Comparison of ENCODE assay signal across 8 cellular contexts in genomic region chr14:100375273-100375962, GRCh38. TPM values are rescaled to one million over a fixed set of nuclear protein-coding genes. Genes with fewer than 3 reads are reported as not detected.
A peak's percentile ranks its signal among the peaks of the same experiment; 100 is the strongest.
DNase-seq lines count a peak whose midpoint lies in the region; ATAC-seq and TF ChIP-seq lines count a peak whose summit lies in the region.

No MANE protein-coding gene starts in this region.

- peak overlapping the region; percentile 81 to 93 for H3K9ac ChIP-seq in colonic mucosa (ENCODE audit: low read depth in 2 of 2, low read length in 2 of 2)

- H3K27me3 Mint-ChIP-seq in WTC11 (ENCODE audit: low read depth), result no peaks in the 10 kb centered on the region

- H3K4me3 Mint-ChIP-seq in WTC11, result peak overlapping the region; percentile 96

- TF ChIP-seq CTCF in WTC11 (IDR thresholded peaks at IDR 0.05) (no peak), colonic mucosa (IDR thresholded peaks at IDR 0.05) (no peak), right lobe of liver (IDR thresholded peaks at IDR 0.05) (no peak)

- no peak for TF ChIP-seq POLR2A in right lobe of liver (IDR thresholded peaks at IDR 0.05)

- 11% methylated on average over 8 of the region's 17 CpGs for WGBS in right lobe of liver (ENCODE audit: insufficient coverage, low coverage, low lambda C conversion rate, missing lambda C conversion rate)

- peak overlapping the region; percentile 90 for H3K27ac ChIP-seq in colonic mucosa
- peak overlapping the region; percentile 68 to 96 (median 71) for H3K27ac ChIP-seq in right lobe of liver

- H3K4me1 ChIP-seq in colonic mucosa (peaks cover 3% of the 10 kb centered on the region), right lobe of liver (peaks cover 0 to 18% (median 2%) of the 10 kb centered on the region in 4 donors)

- H3K27me3 ChIP-seq in colonic mucosa, result no peaks in the 10 kb centered on the region
- H3K27me3 ChIP-seq in right lobe of liver, result no peaks in the 10 kb centered on the region

- ATAC-seq in GM21723 (IDR thresholded peaks at IDR 0.05; ENCODE audit: unreplicated experiment) (peak; percentile 50), WTC11 (no peak), right lobe of liver (peak; percentile 39 to 63 (median 56))

- H3K36me3 ChIP-seq in colonic mucosa (no peaks in the 10 kb centered on the region), right lobe of liver (no peaks in the 10 kb centered on the region)

- POLR2A ChIA-PET in WTC11 (lab: Charles Lee), result interaction anchor here (0.8 to 1.0 kb wide), 2 partner anchors 11 to 151 kb away, joined by 3 read pairs; no protein-coding TSS in a partner anchor

- peaks cover 48% of the 10 kb centered on the region for H3K4me1 Mint-ChIP-seq in WTC11

- CTCF ChIA-PET in WTC11 (lab: Charles Lee), result interaction anchor here (0.7 to 0.9 kb wide), 2 partner anchors 8 to 71 kb away, joined by 3 to 4 read pairs; no protein-coding TSS in a partner anchor

- H3K9me3 Mint-ChIP-seq in WTC11, result no peaks in the 10 kb centered on the region

- peak overlapping the region; percentile 89 for H3K4me3 ChIP-seq in colonic mucosa
- peak overlapping the region; percentile 68 to 93 (median 81) for H3K4me3 ChIP-seq in right lobe of liver

- H3K36me3 Mint-ChIP-seq in WTC11, result peaks cover 4% of the 10 kb centered on the region; the same call in 1 of the 2 replicates

- H3K9me3 ChIP-seq in colonic mucosa (no peaks in the 10 kb centered on the region), right lobe of liver (no peaks in the 10 kb centered on the region)

- H3K27ac Mint-ChIP-seq in WTC11, result peak overlapping the region; percentile 85

- intact Hi-C loops in colonic mucosa (cut with DNase I), result no loop called here
- intact Hi-C loops in right lobe of liver (cut with DNase I), result loop anchor here (5.0 to 10.0 kb wide), 2 partner anchors 71 to 73 kb away; partner anchors contain the start of gene SLC25A29 (in 1 of the 2)

- DNase-seq in EL (peak; percentile 98), KG1 (lab: John Stamatoyannopoulos, UW) (peak; percentile 18), WTC11 (ENCODE audit: low spot score) (peak; percentile 65), colonic mucosa (peak; percentile 74), right lobe of liver (peak; percentile 62 to 84 (median 75)), NCI-H1436 treated with DMSO at 0.1 percent for 48 hours (lab: John Stamatoyannopoulos, UW) (no peak)
- DNase-seq in stimulated activated CD4-positive, alpha-beta T cell treated with anti-CD3 and anti-CD28 coated beads, TNF-alpha, amount 100 ng/mL, for 48 hours (ENCODE audit: low read depth in 3 of 3), result peak; percentile 73 to 85 (median 79)

TF ChIP-seq in WTC11, 78 proteins besides CTCF, POLR2A, EP300 and RAD21:
- TF ChIP-seq AR (CRISPR knock-in tag; IDR thresholded peaks at IDR 0.05), result 0 out of 2 replicates have a peak, but pooled peaks have one; percentile 28
- no peak for TF ChIP-seq ZNF232 (CRISPR knock-in tag; IDR thresholded peaks at IDR 0.05)
- TF ChIP-seq EMX1 (CRISPR knock-in tag; IDR thresholded peaks at IDR 0.05), result peak; percentile 67; the same call in 1 of the 2 replicates
- peak; percentile 96 for TF ChIP-seq GABPB1 (CRISPR knock-in tag; IDR thresholded peaks at IDR 0.05)
- peak; percentile 48; the same call in 1 of the 2 replicates for TF ChIP-seq TP53 (CRISPR knock-in tag; IDR thresholded peaks at IDR 0.05)

RNA-seq across cellular contexts. Expression of gene WDR25, which starts 0.9 kb away (rescaled TPM):
- total RNA-seq in WTC11 (2021) (7.6 to 9.0 TPM (median 8.0 TPM) in 3 replicates), colonic mucosa (10 to 100 TPM in 1 of 2 donors, 1 to 10 TPM in 1; 5.8 to 12.4 TPM), right lobe of liver (1 to 10 TPM; 3.5 to 8.2 (median 4.5) TPM)

RNA-seq across cellular contexts. Expression of gene SLC25A47, which starts 52.3 kb away (rescaled TPM):
- total RNA-seq in WTC11 (2021) (not detected in 3 replicates), colonic mucosa (not detected), right lobe of liver (100 to 1,000 TPM in 4 of 6 experiments, 10 to 100 TPM in 2; 74.8 to 378 (median 229) TPM)

Comparison
In these comparisons a context has a peak if more than half of its experiments do, and no peak if none do; other contexts are left out.
1. RNA of gene SLC25A47, which starts 52.3 kb away (total RNA-seq): 74.8 to 378 TPM in right lobe of liver; not detected in colonic mucosa and not detected in WTC11; every median in the first group is over 10 times any median in the second.